9 cellular contexts compared by ENCODE assay signal in genomic region chr1:180168786-180169640, GRCh38. TPM values are rescaled to one million over a fixed set of nuclear protein-coding genes. Genes with fewer than 3 reads are reported as not detected.
DNase-seq lines count a peak whose midpoint lies in the region; ATAC-seq and FAIRE-seq lines count a peak whose summit lies in the region.
"Had no signal": no experiment of that assay in that cellular context is flagged by ENCODE, and none has a peak within 500 bp of the region (broad histone marks: within the 10 kb centered on the region; RNA-seq: fewer than 3 reads in every experiment).

No MANE protein-coding gene starts in this region.

- no peak overlapping the region for H3K4me3 ChIP-seq in small intestine (ENCODE audit: low read depth in 1 of 2, low read length in 2 of 2)
- H3K4me3 ChIP-seq: BLaER1 treated with 17β-estradiol and CSF1 and Interleukin-3, amounts not matched to agents 10 nM and 100 nM had no signal

- no peaks in the 10 kb centered on the region for H3K36me3 ChIP-seq in small intestine (ENCODE audit: control insufficient read depth in 2 of 2, insufficient read depth in 2 of 2, low read length in 2 of 2)

- WGBS in small intestine, 3 donors, result 15 to 59% (median 44%) methylated on average over 12 of the region's 12 CpGs

- FAIRE-seq in small intestine (lab: Jason Lieb, UNC), result no peak

- peak; percentile 54 to 55 for DNase-seq in NCI-H2081 (lab: John Stamatoyannopoulos, UW)
- DNase-seq in NCI-H2081 treated with DMSO at 0.1 percent for 48 hours (lab: John Stamatoyannopoulos, UW), result no peak
- DNase-seq in NCI-H146 (lab: John Stamatoyannopoulos, UW), result peak; percentile 79
- peak; percentile 9 to 11 for DNase-seq in activated CD4-positive, alpha-beta T cell treated with anti-CD3 and anti-CD28 coated beads, Interleukin-2, amount 50 U/mL, for 4 hours
- DNase-seq in glomerular visceral epithelial cell (ENCODE audit: extremely low spot score), result peak; percentile 60
- peak; percentile 78 for DNase-seq in small intestine

- H3K27me3 ChIP-seq in small intestine (ENCODE audit: control insufficient read depth in 2 of 2, insufficient read depth in 2 of 2, low read length in 2 of 2), result no peaks in the 10 kb centered on the region
- H3K27me3 ChIP-seq: BLaER1 treated with 17β-estradiol and CSF1 and Interleukin-3, amounts not matched to agents 10 nM and 100 nM had no signal

- peak; percentile 94 for ATAC-seq in GM21786 (IDR thresholded peaks at IDR 0.05; ENCODE audit: unreplicated experiment)
- ATAC-seq in GM21619 (IDR thresholded peaks at IDR 0.05; ENCODE audit: unreplicated experiment), result no peak

- no peaks in the 10 kb centered on the region for H3K9me3 ChIP-seq in small intestine (ENCODE audit: control insufficient read depth, low read depth)
- H3K9me3 ChIP-seq: BLaER1 treated with 17β-estradiol and CSF1 and Interleukin-3, amounts not matched to agents 10 nM and 100 nM had no signal

- H3K27ac ChIP-seq in small intestine (ENCODE audit: low read depth in 1 of 2, low read length in 1 of 2), result peak overlapping the region; percentile 24 to 83
- H3K27ac ChIP-seq: BLaER1 treated with 17β-estradiol and CSF1 and Interleukin-3, amounts not matched to agents 10 nM and 100 nM had no signal

- peaks cover 0 to 8% of the 10 kb centered on the region in 2 donors for H3K4me1 ChIP-seq in small intestine (ENCODE audit: control insufficient read depth in 2 of 2, insufficient read depth in 1 of 2, low read depth in 1 of 2, low read length in 1 of 2)

RNA-seq across cellular contexts. Expression of gene QSOX1, which starts 14.3 kb away (rescaled TPM):
- polyA plus RNA-seq in small intestine, result 100 to 1,000 TPM in 1 of 3 donors, 10 to 100 TPM in 2; 18.1 to 115 (median 41.1) TPM
